In the genomic region with DNA sequence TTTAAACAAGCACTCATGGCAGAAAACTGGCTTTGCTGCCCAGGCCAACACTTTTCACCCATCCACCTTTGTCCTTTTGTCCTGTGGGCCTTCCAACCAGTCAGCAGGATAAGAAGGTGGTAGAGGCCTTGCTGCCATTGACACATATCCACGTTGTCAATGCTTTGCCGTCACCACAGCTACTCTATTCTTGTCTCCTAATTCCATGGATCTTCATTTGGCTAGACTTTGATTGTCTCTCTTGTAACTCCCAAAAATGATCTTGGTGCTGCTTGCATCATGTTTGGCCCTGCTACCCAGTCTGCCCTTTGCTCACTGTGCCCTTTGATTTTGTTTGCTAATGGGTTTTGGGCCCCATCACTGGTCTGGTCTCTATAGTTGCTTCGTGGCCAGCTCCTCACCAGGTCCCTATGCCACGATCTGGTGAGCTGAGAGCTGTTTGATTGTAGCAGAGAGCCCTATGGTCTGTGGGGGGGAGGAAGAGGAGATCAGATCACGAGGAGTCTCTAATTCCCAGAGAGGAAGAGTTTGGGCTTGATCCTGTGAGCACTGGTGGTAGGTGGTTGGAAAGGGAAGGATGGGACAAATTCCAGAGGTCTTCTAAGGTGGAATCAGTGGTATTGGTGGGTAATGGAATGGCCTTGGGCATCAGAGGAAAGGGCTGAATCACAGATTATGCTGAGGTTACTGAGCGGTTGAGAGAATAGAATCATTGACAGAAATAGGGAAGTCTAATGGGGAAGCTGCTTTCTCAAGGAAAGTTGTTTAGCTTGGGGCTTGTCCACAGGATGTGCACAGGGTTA, we compare ENCODE assay signal across 1 cellular context.
TF ChIP-seq lines count a peak whose summit lies in the region.

No MANE protein-coding gene starts in this region.

TF ChIP-seq in GM12878, 131 proteins besides CTCF, POLR2A, EP300 and RAD21 (continued from another document):
- TF ChIP-seq, protein P1, sequence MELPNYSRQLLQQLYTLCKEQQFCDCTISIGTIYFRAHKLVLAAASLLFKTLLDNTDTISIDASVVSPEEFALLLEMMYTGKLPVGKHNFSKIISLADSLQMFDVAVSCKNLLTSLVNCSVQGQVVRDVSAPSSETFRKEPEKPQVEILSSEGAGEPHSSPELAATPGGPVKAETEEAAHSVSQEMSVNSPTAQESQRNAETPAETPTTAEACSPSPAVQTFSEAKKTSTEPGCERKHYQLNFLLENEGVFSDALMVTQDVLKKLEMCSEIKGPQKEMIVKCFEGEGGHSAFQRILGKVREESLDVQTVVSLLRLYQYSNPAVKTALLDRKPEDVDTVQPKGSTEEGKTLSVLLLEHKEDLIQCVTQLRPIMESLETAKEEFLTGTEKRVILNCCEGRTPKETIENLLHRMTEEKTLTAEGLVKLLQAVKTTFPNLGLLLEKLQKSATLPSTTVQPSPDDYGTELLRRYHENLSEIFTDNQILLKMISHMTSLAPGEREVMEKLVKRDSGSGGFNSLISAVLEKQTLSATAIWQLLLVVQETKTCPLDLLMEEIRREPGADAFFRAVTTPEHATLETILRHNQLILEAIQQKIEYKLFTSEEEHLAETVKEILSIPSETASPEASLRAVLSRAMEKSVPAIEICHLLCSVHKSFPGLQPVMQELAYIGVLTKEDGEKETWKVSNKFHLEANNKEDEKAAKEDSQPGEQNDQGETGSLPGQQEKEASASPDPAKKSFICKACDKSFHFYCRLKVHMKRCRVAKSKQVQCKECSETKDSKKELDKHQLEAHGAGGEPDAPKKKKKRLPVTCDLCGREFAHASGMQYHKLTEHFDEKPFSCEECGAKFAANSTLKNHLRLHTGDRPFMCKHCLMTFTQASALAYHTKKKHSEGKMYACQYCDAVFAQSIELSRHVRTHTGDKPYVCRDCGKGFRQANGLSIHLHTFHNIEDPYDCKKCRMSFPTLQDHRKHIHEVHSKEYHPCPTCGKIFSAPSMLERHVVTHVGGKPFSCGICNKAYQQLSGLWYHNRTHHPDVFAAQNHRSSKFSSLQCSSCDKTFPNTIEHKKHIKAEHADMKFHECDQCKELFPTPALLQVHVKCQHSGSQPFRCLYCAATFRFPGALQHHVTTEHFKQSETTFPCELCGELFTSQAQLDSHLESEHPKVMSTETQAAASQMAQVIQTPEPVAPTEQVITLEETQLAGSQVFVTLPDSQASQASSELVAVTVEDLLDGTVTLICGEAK (IDR thresholded peaks at IDR 0.05; ENCODE audit: borderline replicate concordance), result no peak
- TF ChIP-seq EZH2 (IDR thresholded peaks at IDR 0.05; ENCODE audit: borderline replicate concordance, control insufficient read depth, low read depth, low read length) (no peak), IKZF2 (IDR thresholded peaks at IDR 0.05) (peak in 1 of 2 experiments; percentile 16; a peak in 2 of 4 replicates)
